17 cellular contexts compared by ENCODE assay signal in the genomic region with DNA sequence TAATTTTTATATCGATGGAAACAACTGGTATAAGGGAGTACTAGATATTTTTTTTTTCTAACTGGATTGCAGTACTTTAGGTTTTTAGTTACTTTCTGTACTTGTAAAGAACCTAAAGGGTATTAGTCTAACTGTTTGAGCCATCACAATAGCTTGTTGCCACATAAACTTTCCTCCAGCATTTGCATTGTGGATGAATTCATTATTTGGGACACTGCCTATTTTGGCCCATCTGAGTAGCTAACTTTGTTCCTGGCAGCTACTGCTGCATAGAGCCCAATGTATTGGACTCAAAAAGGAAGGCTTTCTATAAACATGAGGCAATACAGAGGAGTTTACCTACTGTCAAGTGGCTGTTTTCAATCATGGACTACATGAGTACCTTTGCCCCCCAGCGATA. TPM values are rescaled to one million over a fixed set of nuclear protein-coding genes. Genes with fewer than 3 reads are reported as not detected.
DNase-seq lines count a peak whose midpoint lies in the region; TF ChIP-seq lines count a peak whose summit lies in the region.
"Had no signal": no experiment of that assay in that cellular context is flagged by ENCODE, and none has a peak within 500 bp of the region (broad histone marks: within the 10 kb centered on the region; RNA-seq: fewer than 3 reads in every experiment).

No MANE protein-coding gene starts in this region.

- no peak overlapping the region for H2AK5ac ChIP-seq in neuronal stem cell (ENCODE audit: low read depth, low read length)

- H3K9me3 ChIP-seq in HEK293 (ENCODE audit: control insufficient read depth, insufficient read depth, low read depth, low read length) (no peaks in the 10 kb centered on the region), right atrium auricular region (no peaks in the 10 kb centered on the region), neuronal stem cell (replicated peaks in 1 of 2; ENCODE audit: control insufficient read depth in 2 of 2, insufficient read depth in 1 of 2, low read depth in 1 of 2, low read length in 2 of 2) (no peaks in the 10 kb centered on the region)
- H3K9me3 ChIP-seq: pancreas had no signal

- peaks cover under 1% of the 10 kb centered on the region for H3K9me3 Mint-ChIP-seq in progenitor cell of endocrine pancreas (ENCODE audit: low read depth)

- no peak overlapping the region for H3K4me2 ChIP-seq in neuronal stem cell (ENCODE audit: insufficient read depth, low read length, poor library complexity, severe bottlenecking)
- H3K4me2 ChIP-seq: BLaER1 treated with 17β-estradiol and CSF1 and Interleukin-3, amounts not matched to agents 10 nM and 100 nM had no signal

- H3K18ac ChIP-seq in neuronal stem cell (ENCODE audit: low read length) = no peak overlapping the region

- H2BK5ac ChIP-seq in neuronal stem cell (ENCODE audit: low read length) = no peak overlapping the region

- no CpG with 5 or more reads among the region's 2 CpGs for WGBS in neuronal stem cell (ENCODE audit: extremely low coverage in 2 of 2, insufficient read length in 2 of 2, insufficient replicate concordance in 1 of 2), 2 donors

- no peak overlapping the region for H4K91ac ChIP-seq in neuronal stem cell (ENCODE audit: low read depth, low read length, poor library complexity)

- H3K36me3 ChIP-seq in HEK293 (ENCODE audit: control insufficient read depth in 2 of 2, insufficient read depth in 1 of 2, low read length in 2 of 2) (no peaks in the 10 kb centered on the region), right atrium auricular region (no peaks in the 10 kb centered on the region), neuronal stem cell (replicated peaks in 1 of 2; ENCODE audit: control insufficient read depth in 2 of 2, insufficient read depth in 2 of 2, low read length in 2 of 2) (no peaks in the 10 kb centered on the region)
- H3K36me3 ChIP-seq: BLaER1 treated with 17β-estradiol and CSF1 and Interleukin-3, amounts not matched to agents 10 nM and 100 nM; pancreas had no signal

- H2BK12ac ChIP-seq in neuronal stem cell (ENCODE audit: low read length) = no peak overlapping the region

- no peak overlapping the region for H3K27ac ChIP-seq in HEK293 (ENCODE audit: extremely low read depth, low read depth, low read length)
- H3K27ac ChIP-seq in right atrium auricular region = no peak overlapping the region
- no peak overlapping the region for H3K27ac ChIP-seq in neuronal stem cell (replicated peaks; ENCODE audit: low read length)
- H3K27ac ChIP-seq: BLaER1 treated with 17β-estradiol and CSF1 and Interleukin-3, amounts not matched to agents 10 nM and 100 nM; GM23248; pancreas had no signal

- H3K14ac ChIP-seq in neuronal stem cell (ENCODE audit: low read length) = no peak overlapping the region

- no peak overlapping the region for H3K23ac ChIP-seq in neuronal stem cell (ENCODE audit: low read depth, low read length, poor library complexity)

- peak overlapping the region; percentile 62 for H3K27ac Mint-ChIP-seq in progenitor cell of endocrine pancreas
- H3K27ac Mint-ChIP-seq: activated naive CD8-positive, alpha-beta T cell treated with anti-CD3 and anti-CD28 coated beads, Interleukin-2, amount 50 U/mL, for 24 hours had no signal

- peaks cover 4% of the 10 kb centered on the region for H3K36me3 Mint-ChIP-seq in progenitor cell of endocrine pancreas (ENCODE audit: insufficient read depth)

- TF ChIP-seq CTCF in HEK293 (tag by site-specific recombination; IDR thresholded peaks at IDR 0.05) (no peak), foreskin fibroblast (IDR thresholded peaks at IDR 0.05; ENCODE audit: low read depth, low read length) (no peak), progenitor cell of endocrine pancreas (IDR thresholded peaks at IDR 0.05; ENCODE audit: unreplicated experiment) (no peak), right atrium auricular region (IDR thresholded peaks at IDR 0.05) (no peak)

- H4K8ac ChIP-seq in neuronal stem cell (ENCODE audit: low read depth, low read length) = no peak overlapping the region

- no peaks in the 10 kb centered on the region for H3K79me1 ChIP-seq in neuronal stem cell (ENCODE audit: low read depth, low read length)

- no peak overlapping the region for H3K4ac ChIP-seq in neuronal stem cell (ENCODE audit: low read length)

- H3K4me1 ChIP-seq in HEK293 (ENCODE audit: control insufficient read depth, insufficient read depth, low read length) (no peaks in the 10 kb centered on the region), right atrium auricular region (peaks cover 0 to 23% of the 10 kb centered on the region in 2 donors), neuronal stem cell (ENCODE audit: control insufficient read depth in 2 of 2, insufficient read depth in 1 of 2, low read depth in 1 of 2, low read length in 2 of 2) (peaks cover 4 to 7% of the 10 kb centered on the region in 2 donors)

- H3K4me3 Mint-ChIP-seq in progenitor cell of endocrine pancreas (ENCODE audit: low read depth) = peak overlapping the region; percentile 83
- H3K4me3 Mint-ChIP-seq: activated naive CD8-positive, alpha-beta T cell treated with anti-CD3 and anti-CD28 coated beads, Interleukin-2, amount 50 U/mL, for 24 hours had no signal

- no peak overlapping the region for H2AFZ ChIP-seq in neuronal stem cell (ENCODE audit: low read length)
- H2AFZ ChIP-seq: GM23248 had no signal

- CTCF ChIA-PET in HEK293 (lab: Yijun Ruan, JAX) = interaction anchor here (0.6 kb wide), 1 partner anchor 1303 kb away, joined by 3 read pairs; no protein-coding TSS in a partner anchor

- H3K4me1 Mint-ChIP-seq in progenitor cell of endocrine pancreas (ENCODE audit: low read depth) = peaks cover 29% of the 10 kb centered on the region
- H3K4me1 Mint-ChIP-seq: activated naive CD8-positive, alpha-beta T cell treated with anti-CD3 and anti-CD28 coated beads, Interleukin-2, amount 50 U/mL, for 24 hours had no signal

- peak overlapping the region; percentile 14 for H3K4me3 ChIP-seq in HEK293 (ENCODE audit: low read depth, low read length)
- peak overlapping the region; percentile 22 to 80 for H3K4me3 ChIP-seq in foreskin fibroblast (ENCODE audit: low read depth in 1 of 2, low read length in 2 of 2)
- H3K4me3 ChIP-seq in right atrium auricular region = no peak overlapping the region
- H3K4me3 ChIP-seq in neuronal stem cell (ENCODE audit: low read length in 2 of 2) = no peak overlapping the region
- H3K4me3 ChIP-seq: BLaER1 treated with 17β-estradiol and CSF1 and Interleukin-3, amounts not matched to agents 10 nM and 100 nM; GM23248; pancreas had no signal

- no peak overlapping the region for H2BK15ac ChIP-seq in neuronal stem cell (ENCODE audit: low read length)

- no peak overlapping the region for H2BK120ac ChIP-seq in neuronal stem cell (ENCODE audit: low read depth, low read length)

- POLR2A ChIA-PET in HEK293 (lab: Yijun Ruan, JAX) = no interaction called here

- peak; percentile 25 for DNase-seq in NCI-H748 treated with DMSO at 0.1 percent for 48 hours (lab: John Stamatoyannopoulos, UW)
- peak in 1 of 2 donors; percentile 23 for DNase-seq in foreskin fibroblast
- no peak for DNase-seq in progenitor cell of endocrine pancreas (ENCODE audit: low spot score, unreplicated experiment)
- DNase-seq in right atrium auricular region (ENCODE audit: low spot score) = no peak
- DNase-seq in neuronal stem cell (ENCODE audit: low spot score) = no peak
- no peak for DNase-seq in D341Med (ENCODE audit: low spot score)
- DNase-seq: activated naive CD8-positive, alpha-beta T cell treated with anti-CD3 and anti-CD28 coated beads, Interleukin-2, amount 50 U/mL, for 24 hours; GM23248; IMR-90; kidney glomerular epithelial cell; NCI-H2029; NCI-H774; pancreas; stimulated activated CD4-positive, alpha-beta T cell treated with anti-CD3 and anti-CD28 coated beads, Interleukin-4, amount 100 ng/mL, for 24 hours had no signal

- no peak overlapping the region for H3K9ac ChIP-seq in neuronal stem cell (ENCODE audit: low read depth, low read length, poor library complexity)
- H3K9ac ChIP-seq: BLaER1 treated with 17β-estradiol and CSF1 and Interleukin-3, amounts not matched to agents 10 nM and 100 nM; GM23248 had no signal

- no peaks in the 10 kb centered on the region for H3K27me3 Mint-ChIP-seq in progenitor cell of endocrine pancreas

- H3K27me3 ChIP-seq in right atrium auricular region (peaks cover 0 to 5% of the 10 kb centered on the region in 2 donors), neuronal stem cell (ENCODE audit: control insufficient read depth in 3 of 3, insufficient read depth in 3 of 3, low read depth in 1 of 3, low read length in 3 of 3) (peaks cover 0 to 31% (median 0%) of the 10 kb centered on the region in 3 experiments)

TF ChIP-seq in HEK293, 187 proteins besides CTCF, POLR2A, EP300 and RAD21 (continues in another document):
- no peak for TF ChIP-seq ZNF549 (tag by site-specific recombination; IDR thresholded peaks at IDR 0.05)
- no peak for TF ChIP-seq ZNF248 (tag by site-specific recombination; IDR thresholded peaks at IDR 0.05)
- TF ChIP-seq ZNF266 (tag by site-specific recombination; IDR thresholded peaks at IDR 0.05; ENCODE audit: low read depth) = no peak
- TF ChIP-seq, protein P1, sequence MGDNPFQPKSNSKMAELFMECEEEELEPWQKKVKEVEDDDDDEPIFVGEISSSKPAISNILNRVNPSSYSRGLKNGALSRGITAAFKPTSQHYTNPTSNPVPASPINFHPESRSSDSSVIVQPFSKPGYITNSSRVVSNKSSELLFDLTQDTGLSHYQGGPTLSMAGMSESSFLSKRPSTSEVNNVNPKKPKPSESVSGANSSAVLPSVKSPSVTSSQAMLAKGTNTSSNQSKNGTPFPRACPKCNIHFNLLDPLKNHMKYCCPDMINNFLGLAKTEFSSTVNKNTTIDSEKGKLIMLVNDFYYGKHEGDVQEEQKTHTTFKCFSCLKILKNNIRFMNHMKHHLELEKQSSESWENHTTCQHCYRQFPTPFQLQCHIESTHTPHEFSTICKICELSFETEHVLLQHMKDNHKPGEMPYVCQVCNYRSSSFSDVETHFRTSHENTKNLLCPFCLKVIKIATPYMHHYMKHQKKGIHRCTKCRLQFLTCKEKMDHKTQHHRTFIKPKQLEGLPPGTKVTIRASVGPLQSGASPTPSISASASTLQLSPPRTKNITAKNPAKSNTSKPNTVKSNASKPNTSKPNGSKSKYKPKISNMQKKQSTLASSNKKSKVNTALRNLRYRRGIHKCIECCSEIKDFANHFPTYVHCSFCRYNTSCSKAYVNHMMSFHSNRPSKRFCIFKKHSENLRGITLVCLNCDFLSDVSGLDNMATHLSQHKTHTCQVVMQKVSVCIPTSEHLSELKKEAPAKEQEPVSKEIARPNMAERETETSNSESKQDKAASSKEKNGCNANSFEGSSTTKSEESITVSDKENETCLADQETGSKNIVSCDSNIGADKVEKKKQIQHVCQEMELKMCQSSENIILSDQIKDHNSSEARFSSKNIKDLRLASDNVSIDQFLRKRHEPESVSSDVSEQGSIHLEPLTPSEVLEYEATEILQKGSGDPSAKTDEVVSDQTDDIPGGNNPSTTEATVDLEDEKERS (tag by site-specific recombination; IDR thresholded peaks at IDR 0.05) = no peak

RNA-seq across cellular contexts. Expression of a gene that starts 1.9 kb away (rescaled TPM):
- total RNA-seq in progenitor cell of endocrine pancreas = 75.2 and 83.8 TPM in 2 replicates
- total RNA-seq in right atrium auricular region = 1 to 10 TPM in 1 of 2 donors, not detected in 1; 2.5 TPM
- 6.2 TPM for polyA plus RNA-seq in neuronal stem cell (2013, experiment 1 of 2)
- 6.0 TPM for polyA plus RNA-seq in neuronal stem cell (2013, experiment 2 of 2)
- total RNA-seq: RPMI7951 had no signal

Comparison
In these comparisons a context has a peak if more than half of its experiments do, and no peak if none do; other contexts are left out.
1. H3K4me3 ChIP-seq: peak in HEK293 (single experiment) and foreskin fibroblast (2 of 2); none in right atrium auricular region (0 of 2) and neuronal stem cell (0 of 2).
2. RNA of a gene that starts 1.9 kb away (total RNA-seq): 75.2 to 83.8 TPM in progenitor cell of endocrine pancreas; 2.5 TPM in right atrium auricular region; every median in the first group is over 10 times any median in the second.